ENCODE assay signal across 18 cellular contexts in genomic region chr17:75024686-75025397, GRCh38. TPM values are rescaled to one million over a fixed set of nuclear protein-coding genes. Genes with fewer than 3 reads are reported as not detected.
A peak's percentile ranks its signal among the peaks of the same experiment; 100 is the strongest.
DNase-seq lines count a peak whose midpoint lies in the region; ATAC-seq, FAIRE-seq and TF ChIP-seq lines count a peak whose summit lies in the region.
"Had no signal": no experiment of that assay in that cellular context is flagged by ENCODE, and none has a peak within 500 bp of the region (broad histone marks: within the 10 kb centered on the region; RNA-seq: fewer than 3 reads in every experiment).

No MANE protein-coding gene starts in this region.

- intact Hi-C loops in dendritic cell treated with granulocyte-macrophage colony-stimulating factor and Interleukin-4, amounts not matched to agents 40 ng/mL and 50 ng/mL, for 4 days (cut with micrococcal nuclease): no loop called here

- H3K4me1 Mint-ChIP-seq in activated T-cell treated with anti-CD3 and anti-CD28 coated beads, Interleukin-2, amount 50 U/mL, for 24 hours (ENCODE audit: low read depth): peaks cover 20% of the 10 kb centered on the region
- peaks cover 17% of the 10 kb centered on the region for H3K4me1 Mint-ChIP-seq in dendritic cell treated with granulocyte-macrophage colony-stimulating factor and Interleukin-4, amounts not matched to agents 40 ng/mL and 50 ng/mL, for 4 days (ENCODE audit: low read depth)
- H3K4me1 Mint-ChIP-seq: stimulated activated memory B cell treated with anti-CD40 and anti-IgM and Interleukin-4, amounts not matched to agents 10 μg/mL and 1 μg/mL and 100 μg/mL, for 72 hours had no signal

- no peak for TF ChIP-seq CTCF in WERI-Rb-1 (IDR thresholded peaks at IDR 0.05; ENCODE audit: low read depth, low read length)

- peak overlapping the region; percentile 37 for H3K4me3 Mint-ChIP-seq in activated T-cell treated with anti-CD3 and anti-CD28 coated beads, Interleukin-2, amount 50 U/mL, for 24 hours
- no peak overlapping the region for H3K4me3 Mint-ChIP-seq in dendritic cell treated with granulocyte-macrophage colony-stimulating factor and Interleukin-4, amounts not matched to agents 40 ng/mL and 50 ng/mL, for 4 days
- H3K4me3 Mint-ChIP-seq: brain; stimulated activated memory B cell treated with anti-CD40 and anti-IgM and Interleukin-4, amounts not matched to agents 10 μg/mL and 1 μg/mL and 100 μg/mL, for 72 hours had no signal

- no peak for TF ChIP-seq POLR2A in GM12891 (IDR thresholded peaks at IDR 0.05; ENCODE audit: low read depth, low read length)

- peaks cover 47% of the 10 kb centered on the region for H3K36me3 Mint-ChIP-seq in activated T-cell treated with anti-CD3 and anti-CD28 coated beads, Interleukin-2, amount 50 U/mL, for 24 hours (ENCODE audit: low read depth)
- peaks cover 40% of the 10 kb centered on the region for H3K36me3 Mint-ChIP-seq in dendritic cell treated with granulocyte-macrophage colony-stimulating factor and Interleukin-4, amounts not matched to agents 40 ng/mL and 50 ng/mL, for 4 days (ENCODE audit: low read depth)

- no peaks in the 10 kb centered on the region for H3K27me3 Mint-ChIP-seq in activated T-cell treated with anti-CD3 and anti-CD28 coated beads, Interleukin-2, amount 50 U/mL, for 24 hours
- peaks cover 1% of the 10 kb centered on the region for H3K27me3 Mint-ChIP-seq in dendritic cell treated with granulocyte-macrophage colony-stimulating factor and Interleukin-4, amounts not matched to agents 40 ng/mL and 50 ng/mL, for 4 days
- H3K27me3 Mint-ChIP-seq: stimulated activated memory B cell treated with anti-CD40 and anti-IgM and Interleukin-4, amounts not matched to agents 10 μg/mL and 1 μg/mL and 100 μg/mL, for 72 hours had no signal

- peaks cover 2% of the 10 kb centered on the region for H3K9me3 Mint-ChIP-seq in activated T-cell treated with anti-CD3 and anti-CD28 coated beads, Interleukin-2, amount 50 U/mL, for 24 hours
- H3K9me3 Mint-ChIP-seq in dendritic cell treated with granulocyte-macrophage colony-stimulating factor and Interleukin-4, amounts not matched to agents 40 ng/mL and 50 ng/mL, for 4 days: peaks cover 5% of the 10 kb centered on the region

- peak; percentile 40 for FAIRE-seq in GM12891 (lab: Jason Lieb, UNC)
- FAIRE-seq: GM18507, HTR-8/SVneo, urothelium cell line had no signal

- peaks cover 27% of the 10 kb centered on the region for H3K36me3 ChIP-seq in WERI-Rb-1

- no peaks in the 10 kb centered on the region for H3K27me3 ChIP-seq in WERI-Rb-1 (ENCODE audit: insufficient read depth, low read depth, severe bottlenecking)

- no peak overlapping the region for H3K4me3 ChIP-seq in WERI-Rb-1 (ENCODE audit: low read depth, low read length)
- H3K4me3 ChIP-seq: left ventricle myocardium inferior had no signal

- peaks cover 20% of the 10 kb centered on the region for H3K9me3 ChIP-seq in WERI-Rb-1 (ENCODE audit: severe bottlenecking)

- peak overlapping the region; percentile 44 for H3K27ac Mint-ChIP-seq in activated T-cell treated with anti-CD3 and anti-CD28 coated beads, Interleukin-2, amount 50 U/mL, for 24 hours
- peak overlapping the region; percentile 50 for H3K27ac Mint-ChIP-seq in dendritic cell treated with granulocyte-macrophage colony-stimulating factor and Interleukin-4, amounts not matched to agents 40 ng/mL and 50 ng/mL, for 4 days
- H3K27ac Mint-ChIP-seq: brain; stimulated activated memory B cell treated with anti-CD40 and anti-IgM and Interleukin-4, amounts not matched to agents 10 μg/mL and 1 μg/mL and 100 μg/mL, for 72 hours had no signal

- ATAC-seq in GM19324 (IDR thresholded peaks at IDR 0.05; ENCODE audit: low FRiP score, unreplicated experiment) (no peak), HG03457 (IDR thresholded peaks at IDR 0.05; ENCODE audit: unreplicated experiment) (no peak)
- ATAC-seq: stimulated activated memory B cell treated with anti-CD40 and anti-IgM and Interleukin-4, amounts not matched to agents 10 μg/mL and 1 μg/mL and 100 μg/mL, for 72 hours had no signal

- DNase-seq in NOMO-1 treated with DMSO at 0.1 percent for 48 hours (lab: John Stamatoyannopoulos, UW; ENCODE audit: unreplicated experiment) (peak; percentile 17), NOMO-1 (lab: John Stamatoyannopoulos, UW; ENCODE audit: unreplicated experiment in 2 of 2) (no peak), GM12891 (ENCODE audit: insufficient read length, low spot score) (no peak), WERI-Rb-1 (no peak)
- peak; percentile 62 for DNase-seq in activated T-cell treated with anti-CD3 and anti-CD28 coated beads, Interleukin-2, amount 50 U/mL, for 24 hours
- DNase-seq: COR-L47; effector CD8-positive, alpha-beta T cell; left ventricle myocardium inferior; NCI-H774 had no signal

- no peak overlapping the region for H3K27ac ChIP-seq in WERI-Rb-1
- H3K27ac ChIP-seq: 22Rv1, left ventricle myocardium inferior had no signal

TF ChIP-seq in GM12891, 5 proteins besides CTCF, POLR2A, EP300 and RAD21:
- TF ChIP-seq SPI1 (IDR thresholded peaks at IDR 0.05; ENCODE audit: low read depth, low read length) (no peak), POLR2AphosphoS5 (IDR thresholded peaks at IDR 0.05; ENCODE audit: low read depth, low read length) (no peak), POU2F2 (IDR thresholded peaks at IDR 0.05; ENCODE audit: low read depth, low read length) (no peak), PAX5 (IDR thresholded peaks at IDR 0.05; ENCODE audit: insufficient read depth, low read length, severe bottlenecking) (no peak), TAF1 (IDR thresholded peaks at IDR 0.05; ENCODE audit: low read depth, low read length) (no peak)

RNA-seq across cellular contexts. Expression of gene MRPL58, which starts 12.4 kb away (rescaled TPM):
- polyA plus RNA-seq in GM12891 (2012; ENCODE audit: low read depth, missing spikeins): 38.0 TPM

RNA-seq across cellular contexts. Expression of gene ATP5PD, which starts 21.9 kb away (rescaled TPM):
- polyA plus RNA-seq in GM12891 (2012; ENCODE audit: low read depth, missing spikeins): 425 TPM

RNA-seq across cellular contexts. Expression of gene KCTD2, which starts 22.2 kb away (rescaled TPM):
- 11.3 TPM for polyA plus RNA-seq in GM12891 (2012; ENCODE audit: low read depth, missing spikeins)

RNA-seq across cellular contexts. Expression of gene CDR2L, which starts 37.4 kb away (rescaled TPM):
- 0.04 TPM for polyA plus RNA-seq in GM12891 (2012; ENCODE audit: low read depth, missing spikeins)

RNA-seq across cellular contexts. Expression of gene HID1, which starts 52.3 kb away (rescaled TPM):
- 0.72 TPM for polyA plus RNA-seq in GM12891 (2012; ENCODE audit: low read depth, missing spikeins)

Comparison
In these comparisons a context has a peak if more than half of its experiments do, and no peak if none do; other contexts are left out.
1. DNase-seq: peak in NOMO-1 treated with DMSO at 0.1 percent for 48 hours (single experiment) and activated T-cell treated with anti-CD3 and anti-CD28 coated beads, Interleukin-2, amount 50 U/mL, for 24 hours (single experiment); none in NOMO-1 (0 of 2), GM12891 (single experiment) and WERI-Rb-1 (single experiment).